Comparison of ENCODE assay signal across 27 cellular contexts in the genomic region with DNA sequence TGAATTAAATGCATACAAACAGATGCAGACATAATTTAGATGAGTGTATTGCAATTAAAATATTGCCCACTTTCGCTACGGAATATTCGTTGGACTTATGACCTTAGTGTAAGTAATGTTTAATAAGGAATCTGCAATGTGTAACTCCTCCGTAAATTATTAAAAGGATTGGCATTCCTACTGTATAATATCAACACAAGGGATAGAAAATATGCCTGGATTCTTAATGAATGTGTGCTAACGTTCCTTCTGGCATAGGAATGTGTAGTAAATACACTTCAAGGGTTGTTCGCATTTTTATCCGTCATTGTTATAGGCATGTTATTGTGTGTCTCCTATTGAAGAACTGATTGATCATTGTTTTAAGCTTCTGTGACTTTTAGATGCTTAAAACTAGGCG.
DNase-seq lines count a peak whose midpoint lies in the region; ATAC-seq, FAIRE-seq and TF ChIP-seq lines count a peak whose summit lies in the region.
"Had no signal": no experiment of that assay in that cellular context is flagged by ENCODE, and none has a peak within 500 bp of the region (broad histone marks: within the 10 kb centered on the region; RNA-seq: fewer than 3 reads in every experiment).

No MANE protein-coding gene starts in this region.

- peak overlapping the region; percentile 63 to 67; a peak in 5 of 6 replicates for H3K27ac ChIP-seq in A549
- H3K27ac ChIP-seq: cardiac muscle cell, tibial nerve had no signal

- peak; percentile 7 for FAIRE-seq in A549 (lab: Jason Lieb, UNC)
- FAIRE-seq in RCC 7860 (lab: Jason Lieb, UNC) = peak; percentile 97

- peak in 1 of 2 experiments; percentile 50 for DNase-seq in A549 (ENCODE audit: low read depth in 1 of 2, low spot score in 1 of 2)
- peak; percentile 76 for DNase-seq in RCC 7860 (ENCODE audit: low spot score)
- peak; percentile 27 for DNase-seq in fibroblast of the aortic adventitia (ENCODE audit: low read depth)
- DNase-seq in non-pigmented ciliary epithelial cell (ENCODE audit: low read depth) = peak; percentile 10
- no peak for DNase-seq in amniotic stem cell (lab: John Stamatoyannopoulos, UW)
- DNase-seq in middle frontal gyrus (ENCODE audit: extremely low spot score, low spot score) = no peak
- no peak for DNase-seq in GM10266 (ENCODE audit: extremely low spot score)
- DNase-seq in stimulated activated CD4-positive, alpha-beta T cell treated with anti-CD3 and anti-CD28 coated beads, Interleukin-2, amount 100 ng/mL, for 48 hours = no peak
- DNase-seq: activated CD4-positive, alpha-beta T cell treated with anti-CD3 and anti-CD28 coated beads for 36 hours; activated CD8-positive, alpha-beta memory T cell treated with anti-CD3 and anti-CD28 coated beads for 24 hours; activated gamma-delta T cell; activated T-cell treated with anti-CD3 and anti-CD28 coated beads, Interleukin-2, amount 50 U/mL, for 1 hour; COR-L47; cortex of kidney; mesendoderm; naive B cell; NCI-H1092 treated with DMSO at 0.1 percent for 48 hours; NCI-H1930; NCI-H526 treated with DMSO at 0.1 percent for 48 hours; Peyer's patch; right cardiac atrium; stimulated activated CD4-positive, alpha-beta T cell treated with anti-CD3 and anti-CD28 coated beads, Interleukin-15, amount 100 ng/mL, for 24 hours; stimulated activated naive CD8-positive, alpha-beta T cell treated with anti-CD3 and anti-CD28 coated beads, Interleukin-15, amount 100 ng/mL, for 72 hours; T-helper 17 cell had no signal

- H3K4me1 ChIP-seq in A549 = peaks cover 63% of the 10 kb centered on the region

- TF ChIP-seq RAD21 in A549 (conservative IDR thresholded peaks at IDR 0.05 in 1 of 2, IDR thresholded peaks at IDR 0.05 in 1 of 2) = no peak

- H3K4me3 ChIP-seq in A549 (peak overlapping the region; percentile 31; the same call in 1 of the 3 replicates), fibroblast of the aortic adventitia (ENCODE audit: low read depth, low read length) (no peak overlapping the region)
- H3K4me3 ChIP-seq: cardiac muscle cell, tibial nerve had no signal

- POLR2A ChIA-PET in A549 (lab: Yijun Ruan, JAX) = no interaction called here

- no peak for TF ChIP-seq EP300 in A549 (IDR thresholded peaks at IDR 0.05)

- peak in 1 of 2 experiments; percentile 63; a peak in 3 of 6 replicates for ATAC-seq in A549
- ATAC-seq: activated CD4-positive, alpha-beta T cell treated with anti-CD3 and anti-CD28 coated beads for 36 hours; left lobe of liver; right cardiac atrium; stimulated activated naive CD8-positive, alpha-beta T cell treated with anti-CD3 and anti-CD28 coated beads, Interleukin-15, amount 100 ng/mL, for 72 hours; T-helper 17 cell had no signal

- CTCF ChIA-PET in A549 (lab: Yijun Ruan, JAX) = interaction anchor here (2.1 kb wide), 1 partner anchor 296 kb away, joined by 6 read pairs; no protein-coding TSS in a partner anchor

- WGBS in A549 (ENCODE audit: missing lambda C conversion rate) = under 1% methylated on average over 8 of the region's 8 CpGs

- H3K9me3 ChIP-seq in A549 = no peaks in the 10 kb centered on the region
- H3K9me3 ChIP-seq: Peyer's patch, tibial nerve had no signal

- peak overlapping the region; percentile 79 for H3K4me2 ChIP-seq in A549

- no peak for TF ChIP-seq CTCF in A549 (IDR thresholded peaks at IDR 0.05)
- no peak for TF ChIP-seq CTCF in fibroblast of the aortic adventitia (IDR thresholded peaks at IDR 0.05; ENCODE audit: insufficient read depth, low read length)
- no peak for TF ChIP-seq CTCF in GM10266 (IDR thresholded peaks at IDR 0.05; ENCODE audit: control insufficient read depth, insufficient read depth, low read depth, missing control alignments)

- no peak for TF ChIP-seq POLR2A in A549 (IDR thresholded peaks at IDR 0.05; ENCODE audit: low read length)

TF ChIP-seq in A549, 52 proteins besides CTCF, POLR2A, EP300 and RAD21:
- TF ChIP-seq, protein P1, sequence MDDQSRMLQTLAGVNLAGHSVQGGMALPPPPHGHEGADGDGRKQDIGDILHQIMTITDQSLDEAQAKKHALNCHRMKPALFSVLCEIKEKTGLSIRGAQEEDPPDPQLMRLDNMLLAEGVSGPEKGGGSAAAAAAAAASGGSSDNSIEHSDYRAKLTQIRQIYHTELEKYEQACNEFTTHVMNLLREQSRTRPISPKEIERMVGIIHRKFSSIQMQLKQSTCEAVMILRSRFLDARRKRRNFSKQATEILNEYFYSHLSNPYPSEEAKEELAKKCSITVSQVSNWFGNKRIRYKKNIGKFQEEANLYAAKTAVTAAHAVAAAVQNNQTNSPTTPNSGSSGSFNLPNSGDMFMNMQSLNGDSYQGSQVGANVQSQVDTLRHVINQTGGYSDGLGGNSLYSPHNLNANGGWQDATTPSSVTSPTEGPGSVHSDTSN (IDR thresholded peaks at IDR 0.05) = no peak
- TF ChIP-seq SREBF2 (IDR thresholded peaks at IDR 0.05) (no peak), FOSL2 (IDR thresholded peaks at IDR 0.05) (no peak), FOSL2 (CRISPR knock-in tag; IDR thresholded peaks at IDR 0.05) (peak; percentile 25; the same call in 1 of the 2 replicates), ZNF302 (CRISPR knock-in tag; IDR thresholded peaks at IDR 0.05) (no peak), GATA3 (IDR thresholded peaks at IDR 0.05; ENCODE audit: borderline replicate concordance) (peak; percentile 70; the same call in 1 of the 2 replicates), POLR2AphosphoS2 (conservative IDR thresholded peaks at IDR 0.05; ENCODE audit: low read length) (no peak), MYC (IDR thresholded peaks at IDR 0.05; ENCODE audit: borderline replicate concordance, low read length) (no peak), MAZ (IDR thresholded peaks at IDR 0.05; ENCODE audit: borderline replicate concordance, low read depth, low read length) (no peak), HOXA7 (CRISPR knock-in tag; IDR thresholded peaks at IDR 0.05) (no peak), CEBPB (IDR thresholded peaks at IDR 0.05) (peak in 1 of 2 experiments; percentile 52; a peak in 1 of 4 replicates)

Comparison
In these comparisons a context has a peak if more than half of its experiments do, and no peak if none do; other contexts are left out.
1. DNase-seq: peak in RCC 7860 (single experiment), fibroblast of the aortic adventitia (single experiment) and non-pigmented ciliary epithelial cell (single experiment); none in amniotic stem cell (single experiment), middle frontal gyrus (single experiment), GM10266 (single experiment) and stimulated activated CD4-positive, alpha-beta T cell treated with anti-CD3 and anti-CD28 coated beads, Interleukin-2, amount 100 ng/mL, for 48 hours (0 of 2).